In the genomic region with DNA sequence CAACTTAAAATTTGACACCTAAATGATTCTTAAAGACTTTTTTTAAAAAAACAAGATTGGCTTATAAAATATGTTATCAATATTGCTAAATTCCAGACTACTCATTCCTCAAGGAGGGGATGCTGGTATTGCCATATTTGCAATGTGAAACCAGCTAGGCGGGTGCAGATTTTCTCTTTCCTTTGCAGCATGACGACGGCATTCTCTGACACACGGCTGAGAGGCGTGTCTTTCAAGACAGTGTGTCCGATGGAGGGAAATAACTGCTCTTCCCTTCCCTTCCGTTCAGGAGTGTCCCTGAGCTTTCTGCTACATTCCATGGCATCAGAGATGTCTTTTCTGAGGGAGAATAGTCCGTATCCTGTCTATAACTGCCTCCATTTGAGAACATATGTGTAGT, we compare ENCODE assay signal across 1 cellular context.
TF ChIP-seq lines count a peak whose summit lies in the region.

No MANE protein-coding gene starts in this region.

TF ChIP-seq in IMR-90, 13 proteins besides CTCF, POLR2A, EP300 and RAD21 (continued from another document):
- TF ChIP-seq MXI1 (IDR thresholded peaks at IDR 0.05; ENCODE audit: borderline replicate concordance, low read depth, low read length) (no peak), MAFK (IDR thresholded peaks at IDR 0.05; ENCODE audit: low read depth, low read length) (no peak), CHD1 (IDR thresholded peaks at IDR 0.05; ENCODE audit: low read depth, low read length) (no peak)
- TF ChIP-seq, protein P1, sequence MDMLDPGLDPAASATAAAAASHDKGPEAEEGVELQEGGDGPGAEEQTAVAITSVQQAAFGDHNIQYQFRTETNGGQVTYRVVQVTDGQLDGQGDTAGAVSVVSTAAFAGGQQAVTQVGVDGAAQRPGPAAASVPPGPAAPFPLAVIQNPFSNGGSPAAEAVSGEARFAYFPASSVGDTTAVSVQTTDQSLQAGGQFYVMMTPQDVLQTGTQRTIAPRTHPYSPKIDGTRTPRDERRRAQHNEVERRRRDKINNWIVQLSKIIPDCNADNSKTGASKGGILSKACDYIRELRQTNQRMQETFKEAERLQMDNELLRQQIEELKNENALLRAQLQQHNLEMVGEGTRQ (IDR thresholded peaks at IDR 0.05; ENCODE audit: low read depth, low read length), result no peak
